In the genomic region with DNA sequence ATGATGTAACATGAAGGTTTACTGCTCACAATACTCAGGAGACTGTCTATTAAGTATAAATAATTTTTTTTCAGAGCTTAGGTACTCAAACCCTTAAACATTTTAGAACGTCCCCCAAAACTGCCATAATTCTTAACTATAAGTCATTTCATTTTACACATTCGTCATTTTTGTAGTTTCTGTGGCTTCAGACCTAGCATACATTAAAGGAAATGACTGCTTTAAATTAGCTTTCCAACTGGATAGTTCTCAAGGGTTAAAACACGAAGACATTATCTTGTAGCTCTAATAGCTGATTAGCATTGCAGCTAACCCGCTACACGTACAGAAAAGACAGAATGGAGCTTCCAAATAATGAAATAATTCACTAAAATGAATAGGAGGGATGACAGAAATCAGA, we compare ENCODE assay signal across 23 cellular contexts. TPM values are rescaled to one million over a fixed set of nuclear protein-coding genes. Genes with fewer than 3 reads are reported as not detected.
A peak's percentile ranks its signal among the peaks of the same experiment; 100 is the strongest.
DNase-seq lines count a peak whose midpoint lies in the region; ATAC-seq, FAIRE-seq and TF ChIP-seq lines count a peak whose summit lies in the region.
"Had no signal": no experiment of that assay in that cellular context is flagged by ENCODE, and none has a peak within 500 bp of the region (broad histone marks: within the 10 kb centered on the region; RNA-seq: fewer than 3 reads in every experiment).

No MANE protein-coding gene starts in this region.

- H3K9me3 ChIP-seq in mucosa of descending colon: no peaks in the 10 kb centered on the region
- H3K9me3 ChIP-seq: Caco-2, Peyer's patch had no signal

- no peaks in the 10 kb centered on the region for H3K36me3 ChIP-seq in mucosa of descending colon (ENCODE audit: low read depth)
- H3K36me3 ChIP-seq: Peyer's patch had no signal

- peak; percentile 19 for DNase-seq in GM12865 (ENCODE audit: low read depth)
- no peak for DNase-seq in GM12891 (ENCODE audit: insufficient read length, low spot score)
- no peak for DNase-seq in mucosa of descending colon
- DNase-seq in AML-193 (lab: John Stamatoyannopoulos, UW): no peak
- DNase-seq in SIG-M5 treated with dmso at 0.1 percent for 504 hours (lab: John Stamatoyannopoulos, UW; ENCODE audit: unreplicated experiment): no peak
- DNase-seq: Caco-2; CD4-positive, alpha-beta T cell; DMS153; GDM1; NCI-H1092 treated with DMSO at 0.1 percent for 48 hours; NCI-H146; NCI-H2029 treated with DMSO at 0.1 percent for 48 hours; NCI-H2171; NCI-H69; Peyer's patch; T-helper 17 cell had no signal

- no peak for FAIRE-seq in GM12891 (lab: Jason Lieb, UNC)
- FAIRE-seq: GM12892, H1 had no signal

- TF ChIP-seq CTCF in GM12865 (IDR thresholded peaks at IDR 0.05; ENCODE audit: insufficient read depth, low read depth, low read length, missing control alignments) (no peak), mucosa of descending colon (IDR thresholded peaks at IDR 0.05) (no peak)

- ATAC-seq in GM18520 (IDR thresholded peaks at IDR 0.05; ENCODE audit: unreplicated experiment): peak; percentile 77
- ATAC-seq in HG02852 (IDR thresholded peaks at IDR 0.05; ENCODE audit: unreplicated experiment): peak; percentile 61
- ATAC-seq in HG03521 (IDR thresholded peaks at IDR 0.05; ENCODE audit: unreplicated experiment): peak; percentile 54
- no peak for ATAC-seq in mucosa of descending colon
- ATAC-seq: T-helper 17 cell had no signal

- peaks cover 2% of the 10 kb centered on the region for H3K4me1 ChIP-seq in mucosa of descending colon (ENCODE audit: low read depth)
- H3K4me1 ChIP-seq: Caco-2, Peyer's patch had no signal

- intact Hi-C loops in mucosa of descending colon (cut with DNase I, micrococcal nuclease): no loop called here

- H3K4me3 ChIP-seq in GM12865 (ENCODE audit: low read depth, low read length) (no peak overlapping the region), mucosa of descending colon (no peak overlapping the region)
- H3K4me3 ChIP-seq: Peyer's patch had no signal

- no peak for TF ChIP-seq POLR2A in GM12891 (IDR thresholded peaks at IDR 0.05; ENCODE audit: low read depth, low read length)

TF ChIP-seq in GM12891, 5 proteins besides CTCF, POLR2A, EP300 and RAD21:
- TF ChIP-seq SPI1 (IDR thresholded peaks at IDR 0.05; ENCODE audit: low read depth, low read length) (no peak), POLR2AphosphoS5 (IDR thresholded peaks at IDR 0.05; ENCODE audit: low read depth, low read length) (no peak), TAF1 (IDR thresholded peaks at IDR 0.05; ENCODE audit: low read depth, low read length) (no peak), POU2F2 (IDR thresholded peaks at IDR 0.05; ENCODE audit: low read depth, low read length) (no peak), PAX5 (IDR thresholded peaks at IDR 0.05; ENCODE audit: insufficient read depth, low read length, severe bottlenecking) (no peak)

RNA-seq across cellular contexts. Expression of gene PLN, which starts 24.9 kb away (rescaled TPM):
- polyA plus RNA-seq in GM12891 (2012; ENCODE audit: low read depth, missing spikeins): not detected
- 100 to 1,000 TPM in 1 of 3 donors, 10 to 100 TPM in 1, 1 to 10 TPM in 1; 4.2 to 145 (median 19.5) TPM for total RNA-seq in mucosa of descending colon
- total RNA-seq: Caco-2; CD4-positive, alpha-beta T cell; Daoy; H1; SK-MEL-5; T-helper 17 cell had no signal
- polyA plus RNA-seq: H1 had no signal
